Comparison of ENCODE assay signal across 1 cellular context in the genomic region with DNA sequence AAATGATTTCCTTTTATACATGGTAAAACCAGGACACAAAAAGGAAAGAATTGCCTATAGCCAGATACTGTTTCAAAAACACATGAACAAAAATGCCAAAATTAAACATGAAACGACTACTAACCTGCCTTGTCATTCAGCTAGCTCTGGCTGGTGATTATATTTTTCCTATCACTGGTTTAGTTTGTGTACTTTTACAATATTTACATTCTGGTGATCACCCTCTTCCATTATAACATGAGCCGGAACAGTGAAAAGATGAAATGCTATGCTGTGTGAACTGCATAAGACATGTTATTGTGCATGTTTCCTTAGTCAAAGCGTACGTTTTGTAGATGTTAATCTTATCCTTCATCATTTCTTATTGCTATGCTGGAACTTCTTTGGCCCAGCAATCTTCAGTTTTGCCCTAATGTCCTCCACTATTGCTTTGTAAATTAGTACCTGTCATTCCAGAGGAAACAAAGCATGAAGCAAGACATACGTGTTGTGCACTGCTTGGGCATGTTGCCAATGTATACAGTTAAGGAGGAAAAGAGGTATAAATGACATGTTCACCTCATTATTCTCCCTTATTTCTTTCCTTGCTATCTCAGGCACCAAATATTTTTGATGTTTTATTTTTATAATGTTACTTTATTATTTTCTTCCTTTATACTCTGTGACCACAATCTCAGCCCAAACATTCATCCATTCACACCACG.
TF ChIP-seq lines count a peak whose summit lies in the region.

No MANE protein-coding gene starts in this region.

TF ChIP-seq in IMR-90, 13 proteins besides CTCF, POLR2A, EP300 and RAD21 (continued from another document):
- TF ChIP-seq MAFK (IDR thresholded peaks at IDR 0.05; ENCODE audit: low read depth, low read length) (no peak), RFX5 (IDR thresholded peaks at IDR 0.05; ENCODE audit: low read depth, low read length) (no peak), NFE2L2 (IDR thresholded peaks at IDR 0.05; ENCODE audit: low read depth, low read length) (no peak), CHD1 (IDR thresholded peaks at IDR 0.05; ENCODE audit: low read depth, low read length) (no peak), FOS (IDR thresholded peaks at IDR 0.05; ENCODE audit: low read depth, low read length) (no peak), MXI1 (IDR thresholded peaks at IDR 0.05; ENCODE audit: borderline replicate concordance, low read depth, low read length) (no peak), SMC3 (IDR thresholded peaks at IDR 0.05; ENCODE audit: low read depth, low read length) (no peak), CEBPB (IDR thresholded peaks at IDR 0.05; ENCODE audit: low read depth, low read length) (no peak)
- TF ChIP-seq, protein P1, sequence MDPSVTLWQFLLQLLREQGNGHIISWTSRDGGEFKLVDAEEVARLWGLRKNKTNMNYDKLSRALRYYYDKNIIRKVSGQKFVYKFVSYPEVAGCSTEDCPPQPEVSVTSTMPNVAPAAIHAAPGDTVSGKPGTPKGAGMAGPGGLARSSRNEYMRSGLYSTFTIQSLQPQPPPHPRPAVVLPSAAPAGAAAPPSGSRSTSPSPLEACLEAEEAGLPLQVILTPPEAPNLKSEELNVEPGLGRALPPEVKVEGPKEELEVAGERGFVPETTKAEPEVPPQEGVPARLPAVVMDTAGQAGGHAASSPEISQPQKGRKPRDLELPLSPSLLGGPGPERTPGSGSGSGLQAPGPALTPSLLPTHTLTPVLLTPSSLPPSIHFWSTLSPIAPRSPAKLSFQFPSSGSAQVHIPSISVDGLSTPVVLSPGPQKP (IDR thresholded peaks at IDR 0.05; ENCODE audit: borderline replicate concordance, low read depth, low read length) = no peak
- TF ChIP-seq, protein P2, sequence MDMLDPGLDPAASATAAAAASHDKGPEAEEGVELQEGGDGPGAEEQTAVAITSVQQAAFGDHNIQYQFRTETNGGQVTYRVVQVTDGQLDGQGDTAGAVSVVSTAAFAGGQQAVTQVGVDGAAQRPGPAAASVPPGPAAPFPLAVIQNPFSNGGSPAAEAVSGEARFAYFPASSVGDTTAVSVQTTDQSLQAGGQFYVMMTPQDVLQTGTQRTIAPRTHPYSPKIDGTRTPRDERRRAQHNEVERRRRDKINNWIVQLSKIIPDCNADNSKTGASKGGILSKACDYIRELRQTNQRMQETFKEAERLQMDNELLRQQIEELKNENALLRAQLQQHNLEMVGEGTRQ (IDR thresholded peaks at IDR 0.05; ENCODE audit: low read depth, low read length) = no peak
TF ChIP-seq in IMR-90: peak in this region for 0.
